Comparison of ENCODE assay signal across 19 cellular contexts in the genomic region with DNA sequence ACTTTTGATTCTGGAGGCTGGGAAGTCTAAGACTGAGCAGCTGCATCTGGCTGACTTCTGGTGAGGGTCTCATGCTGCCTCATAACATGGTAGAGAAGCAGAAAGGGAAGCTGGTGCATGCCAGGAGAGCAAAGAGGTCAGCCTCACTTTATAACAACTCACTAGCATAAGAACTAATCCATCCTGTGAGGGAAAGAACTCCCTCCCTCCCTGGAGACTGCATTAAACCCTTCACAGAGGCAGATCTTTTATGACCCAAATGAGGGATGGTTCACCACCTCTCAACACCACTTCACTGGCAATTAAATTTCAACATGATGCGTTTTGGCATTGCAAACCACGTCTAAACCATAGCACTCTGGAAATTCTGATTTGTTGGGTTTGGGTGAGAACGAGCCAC. TPM values are rescaled to one million over a fixed set of nuclear protein-coding genes. Genes with fewer than 3 reads are reported as not detected.
DNase-seq lines count a peak whose midpoint lies in the region; ATAC-seq and TF ChIP-seq lines count a peak whose summit lies in the region.
"Had no signal": no experiment of that assay in that cellular context is flagged by ENCODE, and none has a peak within 500 bp of the region (broad histone marks: within the 10 kb centered on the region; RNA-seq: fewer than 3 reads in every experiment).

No MANE protein-coding gene starts in this region.

- no peaks in the 10 kb centered on the region for H3K79me2 ChIP-seq in neural progenitor cell (ENCODE audit: low read depth)

- no peaks in the 10 kb centered on the region for H4K20me1 ChIP-seq in neural progenitor cell (ENCODE audit: low read depth)

- H3K36me3 Mint-ChIP-seq in neural progenitor cell: peaks cover 12% of the 10 kb centered on the region

- DNase-seq in DMS153 (lab: John Stamatoyannopoulos, UW) (peak; percentile 16), DMS153 treated with DMSO at 0.1 percent for 48 hours (lab: John Stamatoyannopoulos, UW; ENCODE audit: unreplicated experiment) (no peak), NCI-H1092 treated with DMSO at 0.1 percent for 48 hours (lab: John Stamatoyannopoulos, UW) (peak; percentile 74), Panc1 (ENCODE audit: low read depth, low spot score) (no peak), neural progenitor cell (ENCODE audit: low spot score) (no peak), GOT3 (lab: John Stamatoyannopoulos, UW) (no peak), posterior cingulate gyrus (no peak)
- DNase-seq: Caco-2; CD4-positive, CD25-positive, alpha-beta regulatory T cell; KG1; NCI-H187 treated with DMSO at 0.1 percent for 48 hours; NCI-H226; NCI-H524 treated with DMSO at 0.1 percent for 48 hours; RPMI8226; SIG-M5 had no signal

- H3K9me3 ChIP-seq in Panc1 (ENCODE audit: control insufficient read depth, insufficient read depth, low read depth, low read length): no peaks in the 10 kb centered on the region
- H3K9me3 ChIP-seq in neural progenitor cell (ENCODE audit: low read depth): no peaks in the 10 kb centered on the region
- H3K9me3 ChIP-seq: Caco-2 had no signal

- no peaks in the 10 kb centered on the region for H3F3A ChIP-seq in neural progenitor cell (ENCODE audit: low read depth)

- no peaks in the 10 kb centered on the region for H3K4me1 Mint-ChIP-seq in neural progenitor cell
- H3K4me1 Mint-ChIP-seq: B cell had no signal

- in situ Hi-C loops in Panc1 (cut with HindIII; ENCODE audit: low pct_unique_long_range_greater_than_20kb, low sequenced_read_pairs): no loop called here

- H3K27me3 Mint-ChIP-seq in neural progenitor cell (ENCODE audit: insufficient read depth, low read depth): no peaks in the 10 kb centered on the region
- H3K27me3 Mint-ChIP-seq: B cell; CD4-positive, CD25-positive, alpha-beta regulatory T cell had no signal

- H3K36me3 ChIP-seq in Panc1 (ENCODE audit: control insufficient read depth, insufficient read depth, low read length) (peaks cover 34% of the 10 kb centered on the region), neural progenitor cell (peaks cover 7% of the 10 kb centered on the region)

- no peak for TF ChIP-seq CTCF in Panc1 (IDR thresholded peaks at IDR 0.05)
- TF ChIP-seq CTCF in neural progenitor cell (IDR thresholded peaks at IDR 0.05): no peak

- no peak overlapping the region for H3K9ac ChIP-seq in neural progenitor cell

- no peaks in the 10 kb centered on the region for H3K9me3 Mint-ChIP-seq in neural progenitor cell
- H3K9me3 Mint-ChIP-seq: CD4-positive, CD25-positive, alpha-beta regulatory T cell; T-helper 1 cell treated with Interleukin-12 subunit alpha and Interleukin-12 subunit beta and Interleukin-4 antibody, amounts not matched to agents 30 μg/mL and 1 μg/mL, for 36 hours had no signal

- H2AFZ ChIP-seq in neural progenitor cell (replicated peaks): no peak overlapping the region

- POLR2A ChIA-PET in Panc1 (lab: Charles Lee): no interaction called here

- H3K4me3 Mint-ChIP-seq in neural progenitor cell: no peak overlapping the region
- H3K4me3 Mint-ChIP-seq: B cell; CD4-positive, CD25-positive, alpha-beta regulatory T cell; T-helper 1 cell treated with Interleukin-12 subunit alpha and Interleukin-12 subunit beta and Interleukin-4 antibody, amounts not matched to agents 30 μg/mL and 1 μg/mL, for 36 hours had no signal

- no peak for ATAC-seq in Panc1
- ATAC-seq in GM18868 (IDR thresholded peaks at IDR 0.05; ENCODE audit: unreplicated experiment): no peak

- H3K4me1 ChIP-seq in Panc1 (ENCODE audit: control insufficient read depth, insufficient read depth, low read length) (no peaks in the 10 kb centered on the region; the same call in 1 of the 2 replicates), neural progenitor cell (peaks cover 3% of the 10 kb centered on the region)
- H3K4me1 ChIP-seq: Caco-2 had no signal

- H3K4me3 ChIP-seq in Panc1 (ENCODE audit: low read depth in 2 of 2, low read length in 2 of 2): no peak overlapping the region
- H3K4me3 ChIP-seq in neural progenitor cell: no peak overlapping the region

- H3K27me3 ChIP-seq in Panc1 (ENCODE audit: control insufficient read depth, insufficient read depth, low read length): no peaks in the 10 kb centered on the region
- H3K27me3 ChIP-seq in neural progenitor cell: no peaks in the 10 kb centered on the region

- peak overlapping the region; percentile 0; the same call in 1 of the 2 replicates for H3K27ac ChIP-seq in Panc1 (ENCODE audit: low read length)
- H3K27ac ChIP-seq in neural progenitor cell: peak overlapping the region; percentile 40
- H3K27ac ChIP-seq: 22Rv1 had no signal

- no peak overlapping the region for H3K4me2 ChIP-seq in neural progenitor cell

- CTCF ChIA-PET in Panc1 (lab: Charles Lee): no interaction called here

- no peak overlapping the region for H3K27ac Mint-ChIP-seq in neural progenitor cell
- H3K27ac Mint-ChIP-seq: B cell; T-helper 1 cell treated with Interleukin-12 subunit alpha and Interleukin-12 subunit beta and Interleukin-4 antibody, amounts not matched to agents 30 μg/mL and 1 μg/mL, for 36 hours had no signal

- BruUV-seq in Panc1 (replicated peaks; lab: Mats Ljungman, UMichigan): no TSS peak

- intact Hi-C loops in Panc1 (cut with micrococcal nuclease; ENCODE audit: unreplicated experiment) (no loop called here), posterior cingulate gyrus (cut with DNase I) (no loop called here)

RNA-seq across cellular contexts. Expression of a gene that starts 33.9 kb away (rescaled TPM):
- total RNA-seq in Panc1 (2021; ENCODE audit: unreplicated experiment) (77.8 TPM), neural progenitor cell (ENCODE audit: low replicate concordance) (12.0 and 12.6 TPM in 2 replicates)
- 32.4 TPM for polyA plus RNA-seq in Panc1 (2012; ENCODE audit: insufficient read length)

Comparison
In these comparisons a context has a peak if more than half of its experiments do, and no peak if none do; other contexts are left out.
1. DNase-seq: peak in DMS153 (single experiment) and NCI-H1092 treated with DMSO at 0.1 percent for 48 hours (single experiment); none in DMS153 treated with DMSO at 0.1 percent for 48 hours (single experiment), Panc1 (single experiment), neural progenitor cell (single experiment), GOT3 (single experiment) and posterior cingulate gyrus (0 of 10).